ENCODE assay signal across 26 cellular contexts in the genomic region with DNA sequence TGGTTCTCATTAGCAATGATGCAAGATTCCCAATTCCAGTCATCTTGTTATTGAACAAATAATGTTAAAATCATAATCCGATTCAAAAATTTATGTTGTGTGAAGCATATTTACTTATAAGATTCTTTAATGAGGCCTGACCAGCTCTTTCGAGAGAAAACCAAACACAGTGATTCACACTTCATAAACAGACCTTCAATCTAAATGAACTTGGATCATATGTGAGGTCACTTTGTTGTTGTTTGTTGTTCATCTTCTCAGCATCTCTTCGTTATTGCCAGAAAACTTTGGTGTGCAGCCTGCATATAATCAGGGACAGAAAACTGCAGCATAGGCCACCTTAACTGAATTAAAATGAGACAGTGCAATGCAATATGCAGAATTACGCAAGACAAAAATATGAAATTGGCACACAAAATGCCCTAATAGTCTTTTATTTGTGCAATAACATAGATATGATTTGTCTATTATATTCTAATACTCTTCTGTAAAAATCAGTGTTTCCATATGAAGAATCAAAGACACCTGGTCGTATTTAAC. TPM values are rescaled to one million over a fixed set of nuclear protein-coding genes. Genes with fewer than 3 reads are reported as not detected.
DNase-seq lines count a peak whose midpoint lies in the region; ATAC-seq and TF ChIP-seq lines count a peak whose summit lies in the region.
"Had no signal": no experiment of that assay in that cellular context is flagged by ENCODE, and none has a peak within 500 bp of the region (broad histone marks: within the 10 kb centered on the region; RNA-seq: fewer than 3 reads in every experiment).

No MANE protein-coding gene starts in this region.

- peak overlapping the region in 4 of 5 experiments; percentile 67 to 86 (median 70) for H3K27ac Mint-ChIP-seq in brain
- H3K27ac Mint-ChIP-seq: B cell; CD8-positive, alpha-beta T cell; HFFc6 had no signal

- H3K9me3 Mint-ChIP-seq in brain, result no peaks in the 10 kb centered on the region
- H3K9me3 Mint-ChIP-seq: CD8-positive, alpha-beta T cell; GM23338; HFFc6 had no signal

- no peaks in the 10 kb centered on the region for H3K27me3 Mint-ChIP-seq in brain
- H3K27me3 Mint-ChIP-seq: B cell had no signal

- H3K4me3 Mint-ChIP-seq in brain, result peak overlapping the region in 3 of 5 experiments; percentile 11 to 55 (median 16)
- H3K4me3 Mint-ChIP-seq: B cell; CD8-positive, alpha-beta T cell; GM23338; HFFc6 had no signal

- H3K36me3 Mint-ChIP-seq in brain, result peaks cover 8% of the 10 kb centered on the region
- H3K36me3 Mint-ChIP-seq: CD8-positive, alpha-beta T cell had no signal

- peak; percentile 13 for DNase-seq in GM03348 (ENCODE audit: low spot score)
- DNase-seq in NCI-H69 (lab: John Stamatoyannopoulos, UW), result peak; percentile 73
- peak; percentile 14 for DNase-seq in fibroblast of pulmonary artery (ENCODE audit: low read depth)
- no peak for DNase-seq in effector CD8-positive, alpha-beta T cell (lab: John Stamatoyannopoulos, UW)
- DNase-seq in stimulated activated CD4-positive, alpha-beta T cell treated with anti-CD3 and anti-CD28 coated beads, Interleukin-12 subunit alpha, Interleukin-12 subunit beta, amount 100 ng/mL, for 4 hours, result no peak
- DNase-seq in NCI-H1048 (lab: John Stamatoyannopoulos, UW), result no peak
- DNase-seq: Caco-2; CD8-positive, alpha-beta T cell; HFFc6; Kasumi-1; NCI-H1417; NCI-H1694 treated with DMSO at 0.1 percent for 48 hours; NCI-H2227 treated with DMSO at 0.1 percent for 48 hours; NCI-H526 treated with DMSO at 0.1 percent for 48 hours; Right ventricle myocardium superior; RPMI8226; SW 1271 had no signal

- no peak overlapping the region for H3K4me3 ChIP-seq in fibroblast of pulmonary artery (replicated peaks; ENCODE audit: low read depth, low read length)
- H3K4me3 ChIP-seq: A549, GM12878, GM23338, HAP-1, K562 had no signal

- TF ChIP-seq CTCF in brain (conservative IDR thresholded peaks at IDR 0.05), result no peak
- no peak for TF ChIP-seq CTCF in fibroblast of pulmonary artery (IDR thresholded peaks at IDR 0.05; ENCODE audit: low read length, missing control alignments)

- peaks cover 26% of the 10 kb centered on the region for H3K4me1 Mint-ChIP-seq in brain
- H3K4me1 Mint-ChIP-seq: B cell had no signal

- no peak for ATAC-seq in HG03175 (IDR thresholded peaks at IDR 0.05; ENCODE audit: unreplicated experiment)
- ATAC-seq: A549; CD8-positive, alpha-beta T cell; GM12878; GM23338; HepG2; K562 had no signal

RNA-seq across cellular contexts. Expression of gene NCAM2, which starts 30.1 kb away (rescaled TPM):
- 6.1 TPM for polyA plus RNA-seq in brain (ENCODE audit: insufficient read depth, low read depth, low replicate concordance)
- polyA plus RNA-seq: A549, HepG2 had no signal

Comparison
In these comparisons a context has a peak if more than half of its experiments do, and no peak if none do; other contexts are left out.
1. DNase-seq: peak in GM03348 (single experiment), NCI-H69 (single experiment) and fibroblast of pulmonary artery (single experiment); none in effector CD8-positive, alpha-beta T cell (single experiment), stimulated activated CD4-positive, alpha-beta T cell treated with anti-CD3 and anti-CD28 coated beads, Interleukin-12 subunit alpha, Interleukin-12 subunit beta, amount 100 ng/mL, for 4 hours (single experiment) and NCI-H1048 (single experiment).